In the genomic region with DNA sequence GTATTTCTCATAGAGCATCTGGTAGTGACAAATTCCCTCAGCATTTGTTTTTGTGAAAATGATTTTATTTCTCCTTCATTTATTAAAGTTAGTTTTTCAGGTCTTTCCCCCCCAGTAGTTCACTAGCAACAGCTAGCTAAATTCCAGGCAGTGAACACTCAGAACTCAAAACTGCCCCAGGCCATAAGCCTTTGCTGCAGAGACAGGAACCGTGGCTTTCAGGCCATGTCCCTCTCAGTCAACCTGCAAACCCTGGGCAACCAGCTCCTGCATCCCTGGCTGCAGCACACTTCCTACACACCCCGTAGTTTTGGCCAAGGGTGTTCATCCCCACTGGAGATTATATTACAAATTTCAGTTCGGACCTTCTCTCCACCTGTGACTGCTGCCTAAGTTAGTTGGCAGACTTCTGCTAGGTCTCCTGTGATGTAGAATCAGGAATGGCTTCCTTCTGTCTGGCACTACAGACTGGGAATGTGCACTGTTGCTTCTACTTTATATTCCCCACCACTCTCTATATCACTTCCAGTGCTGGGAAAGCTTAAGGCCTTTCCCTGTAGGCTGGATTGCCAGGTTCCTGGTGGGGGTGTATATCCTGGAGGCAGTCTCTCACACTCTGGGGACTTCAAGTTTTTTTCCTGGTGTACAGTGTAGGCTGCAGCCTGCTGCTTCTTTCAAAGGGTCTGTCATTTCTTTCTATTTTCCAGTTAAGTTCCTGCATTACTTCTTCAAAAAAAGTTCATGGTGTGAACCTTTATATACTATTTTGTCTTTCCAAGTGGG, we compare ENCODE assay signal across 25 cellular contexts.
DNase-seq lines count a peak whose midpoint lies in the region; ATAC-seq and TF ChIP-seq lines count a peak whose summit lies in the region.
"Had no signal": no experiment of that assay in that cellular context is flagged by ENCODE, and none has a peak within 500 bp of the region (broad histone marks: within the 10 kb centered on the region; RNA-seq: fewer than 3 reads in every experiment).

No MANE protein-coding gene starts in this region.

- H3K36me3 ChIP-seq in GM23338 (ENCODE audit: insufficient read depth) (no peaks in the 10 kb centered on the region), neural progenitor cell (no peaks in the 10 kb centered on the region)
- H3K36me3 ChIP-seq: MG63, Peyer's patch, SJSA1 had no signal

- peaks cover 7% of the 10 kb centered on the region; the same call in 2 of the 3 replicates for H3K4me1 Mint-ChIP-seq in GM23338
- no peaks in the 10 kb centered on the region for H3K4me1 Mint-ChIP-seq in neural progenitor cell
- no peaks in the 10 kb centered on the region for H3K4me1 Mint-ChIP-seq in activated naive CD8-positive, alpha-beta T cell treated with anti-CD3 and anti-CD28 coated beads, Interleukin-2, amount 50 U/mL, for 24 hours
- H3K4me1 Mint-ChIP-seq: CD8-positive, alpha-beta memory T cell had no signal

- H2AFZ ChIP-seq in GM23338 (no peak overlapping the region), neural progenitor cell (replicated peaks) (peak overlapping the region; percentile 57)

- H3K4me2 ChIP-seq in GM23338 (no peak overlapping the region), neural progenitor cell (no peak overlapping the region)

- H3K9me3 Mint-ChIP-seq in GM23338 (no peaks in the 10 kb centered on the region; the same call in 1 of the 3 replicates), neural progenitor cell (peaks cover 2% of the 10 kb centered on the region)
- H3K9me3 Mint-ChIP-seq in activated naive CD8-positive, alpha-beta T cell treated with anti-CD3 and anti-CD28 coated beads, Interleukin-2, amount 50 U/mL, for 24 hours: peaks cover 5% of the 10 kb centered on the region

- H3K27me3 Mint-ChIP-seq in GM23338 (ENCODE audit: insufficient read depth, low read depth, poor library complexity) (no peaks in the 10 kb centered on the region), neural progenitor cell (ENCODE audit: insufficient read depth, low read depth) (no peaks in the 10 kb centered on the region)
- no peaks in the 10 kb centered on the region for H3K27me3 Mint-ChIP-seq in activated naive CD8-positive, alpha-beta T cell treated with anti-CD3 and anti-CD28 coated beads, Interleukin-2, amount 50 U/mL, for 24 hours
- H3K27me3 Mint-ChIP-seq: CD8-positive, alpha-beta memory T cell had no signal

- H3K9me3 ChIP-seq in neural progenitor cell (ENCODE audit: low read depth): no peaks in the 10 kb centered on the region
- H3K9me3 ChIP-seq: MG63, SJSA1 had no signal

- H3F3A ChIP-seq in GM23338 (replicated peaks; ENCODE audit: low read depth): no peaks in the 10 kb centered on the region
- no peaks in the 10 kb centered on the region for H3F3A ChIP-seq in neural progenitor cell (ENCODE audit: low read depth)

- TF ChIP-seq CTCF in GM23338 (conservative IDR thresholded peaks at IDR 0.05; ENCODE audit: low read depth in 2 of 2) (no peak), epithelial cell of esophagus (IDR thresholded peaks at IDR 0.05; ENCODE audit: insufficient read depth, low read depth, low read length, missing control alignments) (no peak), neural progenitor cell (IDR thresholded peaks at IDR 0.05) (no peak)

- H3K79me2 ChIP-seq in GM23338 (replicated peaks; ENCODE audit: insufficient read depth) (no peaks in the 10 kb centered on the region), neural progenitor cell (ENCODE audit: low read depth) (no peaks in the 10 kb centered on the region)

- H3K4me3 Mint-ChIP-seq in GM23338: no peak overlapping the region
- H3K4me3 Mint-ChIP-seq in neural progenitor cell: no peak overlapping the region
- no peak overlapping the region for H3K4me3 Mint-ChIP-seq in activated naive CD8-positive, alpha-beta T cell treated with anti-CD3 and anti-CD28 coated beads, Interleukin-2, amount 50 U/mL, for 24 hours
- H3K4me3 Mint-ChIP-seq: CD8-positive, alpha-beta memory T cell had no signal

- peak; percentile 56 for ATAC-seq in GM23338
- ATAC-seq in activated naive CD8-positive, alpha-beta T cell treated with anti-CD3 and anti-CD28 coated beads, Interleukin-2, amount 50 U/mL, for 24 hours: no peak
- no peak for ATAC-seq in GM18502 (IDR thresholded peaks at IDR 0.05; ENCODE audit: poor library complexity, unreplicated experiment)
- ATAC-seq: K562, Right ventricle myocardium inferior had no signal

- H3K27ac ChIP-seq in GM23338 (ENCODE audit: low read depth): no peak overlapping the region
- H3K27ac ChIP-seq in neural progenitor cell: no peak overlapping the region
- H3K27ac ChIP-seq: C4-2B, Peyer's patch, SJSA1 had no signal

- H3K4me1 ChIP-seq in GM23338 (ENCODE audit: insufficient read depth) (peaks cover 5% of the 10 kb centered on the region; the same call in 1 of the 2 replicates), neural progenitor cell (no peaks in the 10 kb centered on the region)
- H3K4me1 ChIP-seq: Peyer's patch, SJSA1 had no signal

- peak; percentile 4 for DNase-seq in GM23338 (ENCODE audit: low spot score)
- DNase-seq in RPMI7951 (ENCODE audit: low read depth): peak; percentile 41
- peak; percentile 1 for DNase-seq in epithelial cell of esophagus (ENCODE audit: low read depth)
- DNase-seq in neural progenitor cell (ENCODE audit: low spot score): no peak
- no peak for DNase-seq in activated naive CD8-positive, alpha-beta T cell treated with anti-CD3 and anti-CD28 coated beads, Interleukin-2, amount 50 U/mL, for 24 hours
- no peak for DNase-seq in GM19238 (ENCODE audit: insufficient read length, low spot score)
- no peak for DNase-seq in activated CD4-positive, alpha-beta T cell treated with anti-CD3 and anti-CD28 coated beads for 4 hours
- DNase-seq: AML-193; Calu3; CD8-positive, alpha-beta memory T cell; DMS153; MG63; NCI-H1048; NCI-H1417 treated with DMSO at 0.1 percent for 48 hours; NCI-H187; NCI-H2227 treated with DMSO at 0.1 percent for 48 hours; NCI-H510A; NCI-H748 treated with DMSO at 0.1 percent for 48 hours; Peyer's patch; SW 1271 had no signal

- H3K9me2 ChIP-seq in GM23338 (ENCODE audit: insufficient read depth): no peaks in the 10 kb centered on the region

- H3K4me3 ChIP-seq in GM23338: no peak overlapping the region
- no peak overlapping the region for H3K4me3 ChIP-seq in epithelial cell of esophagus (ENCODE audit: low read length)
- no peak overlapping the region for H3K4me3 ChIP-seq in neural progenitor cell
- H3K4me3 ChIP-seq: K562, MG63, Peyer's patch, SJSA1 had no signal

- H3K36me3 Mint-ChIP-seq in GM23338 (ENCODE audit: low read depth) (no peaks in the 10 kb centered on the region; the same call in 1 of the 3 replicates), neural progenitor cell (no peaks in the 10 kb centered on the region)
- H3K36me3 Mint-ChIP-seq in activated naive CD8-positive, alpha-beta T cell treated with anti-CD3 and anti-CD28 coated beads, Interleukin-2, amount 50 U/mL, for 24 hours (ENCODE audit: low read depth): no peaks in the 10 kb centered on the region

- no peak overlapping the region for H3K9ac ChIP-seq in neural progenitor cell

- H3K27me3 ChIP-seq in GM23338 (ENCODE audit: insufficient read depth) (no peaks in the 10 kb centered on the region), neural progenitor cell (no peaks in the 10 kb centered on the region)
- H3K27me3 ChIP-seq: MG63, Peyer's patch, SJSA1 had no signal

- 0 out of 2 replicates have a peak overlapping the region, but pooled peaks have one; percentile 5 for H3K27ac Mint-ChIP-seq in GM23338
- no peak overlapping the region for H3K27ac Mint-ChIP-seq in neural progenitor cell
- no peak overlapping the region for H3K27ac Mint-ChIP-seq in activated naive CD8-positive, alpha-beta T cell treated with anti-CD3 and anti-CD28 coated beads, Interleukin-2, amount 50 U/mL, for 24 hours
- H3K27ac Mint-ChIP-seq: CD8-positive, alpha-beta memory T cell had no signal

- H4K20me1 ChIP-seq in GM23338 (replicated peaks; ENCODE audit: insufficient read depth) (no peaks in the 10 kb centered on the region), neural progenitor cell (ENCODE audit: low read depth) (no peaks in the 10 kb centered on the region)

TF ChIP-seq in GM23338, 12 proteins besides CTCF, POLR2A, EP300 and RAD21 (continues in another document):
- TF ChIP-seq JUNB (IDR thresholded peaks at IDR 0.05; ENCODE audit: unreplicated experiment) (no peak), NANOG (IDR thresholded peaks at IDR 0.05; ENCODE audit: borderline replicate concordance) (no peak), CREB1 (CRISPR knock-in tag; IDR thresholded peaks at IDR 0.05; ENCODE audit: low read depth) (no peak), ZNF331 (CRISPR knock-in tag; IDR thresholded peaks at IDR 0.05; ENCODE audit: low read depth) (no peak), STAT1 (IDR thresholded peaks at IDR 0.05; ENCODE audit: unreplicated experiment) (no peak)
- TF ChIP-seq, protein P1, sequence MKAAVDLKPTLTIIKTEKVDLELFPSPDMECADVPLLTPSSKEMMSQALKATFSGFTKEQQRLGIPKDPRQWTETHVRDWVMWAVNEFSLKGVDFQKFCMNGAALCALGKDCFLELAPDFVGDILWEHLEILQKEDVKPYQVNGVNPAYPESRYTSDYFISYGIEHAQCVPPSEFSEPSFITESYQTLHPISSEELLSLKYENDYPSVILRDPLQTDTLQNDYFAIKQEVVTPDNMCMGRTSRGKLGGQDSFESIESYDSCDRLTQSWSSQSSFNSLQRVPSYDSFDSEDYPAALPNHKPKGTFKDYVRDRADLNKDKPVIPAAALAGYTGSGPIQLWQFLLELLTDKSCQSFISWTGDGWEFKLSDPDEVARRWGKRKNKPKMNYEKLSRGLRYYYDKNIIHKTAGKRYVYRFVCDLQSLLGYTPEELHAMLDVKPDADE (IDR thresholded peaks at IDR 0.05): no peak

Comparison
In these comparisons a context has a peak if more than half of its experiments do, and no peak if none do; other contexts are left out.
1. DNase-seq: peak in GM23338 (single experiment), RPMI7951 (single experiment) and epithelial cell of esophagus (single experiment); none in neural progenitor cell (single experiment), activated naive CD8-positive, alpha-beta T cell treated with anti-CD3 and anti-CD28 coated beads, Interleukin-2, amount 50 U/mL, for 24 hours (single experiment), GM19238 (single experiment) and activated CD4-positive, alpha-beta T cell treated with anti-CD3 and anti-CD28 coated beads for 4 hours (0 of 2).